Comparison of ENCODE assay signal across 1 cellular context in the genomic region with DNA sequence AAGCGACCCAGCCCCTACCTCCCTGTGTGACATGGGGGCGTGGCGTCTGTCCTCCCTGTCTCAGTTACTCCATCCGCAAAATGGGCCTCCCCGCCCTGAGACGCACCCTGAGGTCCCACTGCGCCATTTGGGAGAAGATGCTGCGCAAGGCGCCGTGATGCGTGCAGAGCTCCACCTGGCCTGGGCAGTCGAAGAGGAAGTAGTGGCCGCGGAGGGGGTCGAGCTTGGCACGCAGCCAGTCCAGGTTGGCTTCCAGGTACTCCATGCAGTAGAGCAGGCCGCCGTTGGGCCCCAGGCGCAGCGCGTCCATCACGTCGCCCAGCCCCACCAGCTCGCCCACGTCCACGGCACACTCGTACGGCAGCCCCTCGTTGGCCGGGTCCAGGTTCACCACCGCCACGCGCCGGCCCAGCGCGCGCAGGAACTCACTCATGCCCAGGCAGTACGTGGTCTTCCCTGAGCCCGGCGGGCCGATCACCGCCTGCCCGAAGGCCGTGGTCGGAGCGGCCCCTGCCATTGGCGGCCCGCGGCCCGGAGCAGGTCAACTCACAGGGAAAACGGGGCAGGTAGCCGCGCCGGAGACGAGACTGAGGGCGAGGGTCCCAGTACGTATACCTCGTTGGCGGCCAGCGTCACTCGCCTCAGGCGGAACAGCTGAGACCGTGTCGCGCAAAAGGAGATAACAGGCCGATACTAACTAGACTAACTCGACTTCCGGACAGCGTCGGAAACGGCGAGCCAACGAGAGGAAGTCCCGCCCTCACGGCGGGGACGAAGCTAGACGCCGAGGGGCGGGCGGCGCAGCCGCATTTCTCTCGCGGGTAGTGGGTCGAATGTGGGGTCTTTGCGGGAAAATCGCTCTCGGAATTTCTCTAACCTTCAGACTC.
TF ChIP-seq lines count a peak whose summit lies in the region.

Gene GPN2, minus strand, starts transcription at position 704 of the 887 bp plus-strand sequence. Its CDS starts 187 bp downstream, at position 517.

TF ChIP-seq in HepG2, 621 proteins besides CTCF, POLR2A, EP300 and RAD21 (continued from another document and continues in another):
- TF ChIP-seq, protein P1, sequence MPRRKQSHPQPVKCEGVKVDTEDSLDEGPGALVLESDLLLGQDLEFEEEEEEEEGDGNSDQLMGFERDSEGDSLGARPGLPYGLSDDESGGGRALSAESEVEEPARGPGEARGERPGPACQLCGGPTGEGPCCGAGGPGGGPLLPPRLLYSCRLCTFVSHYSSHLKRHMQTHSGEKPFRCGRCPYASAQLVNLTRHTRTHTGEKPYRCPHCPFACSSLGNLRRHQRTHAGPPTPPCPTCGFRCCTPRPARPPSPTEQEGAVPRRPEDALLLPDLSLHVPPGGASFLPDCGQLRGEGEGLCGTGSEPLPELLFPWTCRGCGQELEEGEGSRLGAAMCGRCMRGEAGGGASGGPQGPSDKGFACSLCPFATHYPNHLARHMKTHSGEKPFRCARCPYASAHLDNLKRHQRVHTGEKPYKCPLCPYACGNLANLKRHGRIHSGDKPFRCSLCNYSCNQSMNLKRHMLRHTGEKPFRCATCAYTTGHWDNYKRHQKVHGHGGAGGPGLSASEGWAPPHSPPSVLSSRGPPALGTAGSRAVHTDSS (CRISPR knock-in tag; conservative IDR thresholded peaks at IDR 0.05) = 0 out of 2 replicates have a peak, but pooled peaks have one; percentile 72
- TF ChIP-seq ZBTB42 (CRISPR knock-in tag; IDR thresholded peaks at IDR 0.05) = peak; percentile 64; the same call in 1 of the 2 replicates
- TF ChIP-seq, protein P2, sequence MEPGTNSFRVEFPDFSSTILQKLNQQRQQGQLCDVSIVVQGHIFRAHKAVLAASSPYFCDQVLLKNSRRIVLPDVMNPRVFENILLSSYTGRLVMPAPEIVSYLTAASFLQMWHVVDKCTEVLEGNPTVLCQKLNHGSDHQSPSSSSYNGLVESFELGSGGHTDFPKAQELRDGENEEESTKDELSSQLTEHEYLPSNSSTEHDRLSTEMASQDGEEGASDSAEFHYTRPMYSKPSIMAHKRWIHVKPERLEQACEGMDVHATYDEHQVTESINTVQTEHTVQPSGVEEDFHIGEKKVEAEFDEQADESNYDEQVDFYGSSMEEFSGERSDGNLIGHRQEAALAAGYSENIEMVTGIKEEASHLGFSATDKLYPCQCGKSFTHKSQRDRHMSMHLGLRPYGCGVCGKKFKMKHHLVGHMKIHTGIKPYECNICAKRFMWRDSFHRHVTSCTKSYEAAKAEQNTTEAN (CRISPR knock-in tag; conservative IDR thresholded peaks at IDR 0.05) = no peak
- no peak for TF ChIP-seq NFIB (CRISPR knock-in tag; IDR thresholded peaks at IDR 0.05; ENCODE audit: borderline replicate concordance)
- TF ChIP-seq ZBTB26 (CRISPR knock-in tag; IDR thresholded peaks at IDR 0.05; ENCODE audit: borderline replicate concordance) = 0 out of 2 replicates have a peak, but pooled peaks have one; percentile 18
- TF ChIP-seq PLRG1 (conservative IDR thresholded peaks at IDR 0.05) = no peak
- TF ChIP-seq ZNF44 (CRISPR knock-in tag; IDR thresholded peaks at IDR 0.05) = peak; percentile 67; the same call in 1 of the 2 replicates
- TF ChIP-seq MED8 (CRISPR knock-in tag; IDR thresholded peaks at IDR 0.05; ENCODE audit: insufficient replicate concordance) = peak; percentile 83
- peak; percentile 85 for TF ChIP-seq NRL (CRISPR knock-in tag; IDR thresholded peaks at IDR 0.05; ENCODE audit: borderline replicate concordance)
- peak; percentile 97 for TF ChIP-seq ZNF747 (CRISPR knock-in tag; IDR thresholded peaks at IDR 0.05; ENCODE audit: borderline replicate concordance)
- TF ChIP-seq AGO1 (IDR thresholded peaks at IDR 0.05; ENCODE audit: low read depth, low read length, poor library complexity, severe bottlenecking) = peak; percentile 92
- TF ChIP-seq, protein P3, sequence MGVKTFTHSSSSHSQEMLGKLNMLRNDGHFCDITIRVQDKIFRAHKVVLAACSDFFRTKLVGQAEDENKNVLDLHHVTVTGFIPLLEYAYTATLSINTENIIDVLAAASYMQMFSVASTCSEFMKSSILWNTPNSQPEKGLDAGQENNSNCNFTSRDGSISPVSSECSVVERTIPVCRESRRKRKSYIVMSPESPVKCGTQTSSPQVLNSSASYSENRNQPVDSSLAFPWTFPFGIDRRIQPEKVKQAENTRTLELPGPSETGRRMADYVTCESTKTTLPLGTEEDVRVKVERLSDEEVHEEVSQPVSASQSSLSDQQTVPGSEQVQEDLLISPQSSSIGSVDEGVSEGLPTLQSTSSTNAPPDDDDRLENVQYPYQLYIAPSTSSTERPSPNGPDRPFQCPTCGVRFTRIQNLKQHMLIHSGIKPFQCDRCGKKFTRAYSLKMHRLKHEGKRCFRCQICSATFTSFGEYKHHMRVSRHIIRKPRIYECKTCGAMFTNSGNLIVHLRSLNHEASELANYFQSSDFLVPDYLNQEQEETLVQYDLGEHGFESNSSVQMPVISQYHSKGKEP (CRISPR knock-in tag; IDR thresholded peaks at IDR 0.05) = no peak
- TF ChIP-seq CENPT (CRISPR knock-in tag; IDR thresholded peaks at IDR 0.05; ENCODE audit: low read depth) = 0 out of 2 replicates have a peak, but pooled peaks have one; percentile 47
- TF ChIP-seq ZNF615 (CRISPR knock-in tag; IDR thresholded peaks at IDR 0.05; ENCODE audit: borderline replicate concordance) = 0 out of 2 replicates have a peak, but pooled peaks have one; percentile 48
- TF ChIP-seq HIVEP1 (CRISPR knock-in tag; IDR thresholded peaks at IDR 0.05) = peak; percentile 70
- peak; percentile 27; the same call in 1 of the 2 replicates for TF ChIP-seq ZNF709 (CRISPR knock-in tag; IDR thresholded peaks at IDR 0.05)
- TF ChIP-seq ZNF225 (CRISPR knock-in tag; IDR thresholded peaks at IDR 0.05) = peak; percentile 87
- peak; percentile 27 for TF ChIP-seq GATAD2A (CRISPR knock-in tag; IDR thresholded peaks at IDR 0.05)
- TF ChIP-seq MAFK (conservative IDR thresholded peaks at IDR 0.05 in 1 of 2, IDR thresholded peaks at IDR 0.05 in 1 of 2; ENCODE audit: low read length in 2 of 2) = no peak
- peak; percentile 69 for TF ChIP-seq TOPORS (CRISPR knock-in tag; IDR thresholded peaks at IDR 0.05)
- no peak for TF ChIP-seq HNF4G (IDR thresholded peaks at IDR 0.05; ENCODE audit: borderline replicate concordance, low read depth, low read length)
- peak; percentile 67 for TF ChIP-seq HNF4G (CRISPR knock-in tag; IDR thresholded peaks at IDR 0.05; ENCODE audit: borderline replicate concordance, low read depth)
- peak; percentile 73; the same call in 1 of the 2 replicates for TF ChIP-seq TRAFD1 (CRISPR knock-in tag; IDR thresholded peaks at IDR 0.05; ENCODE audit: borderline replicate concordance)
- peak; percentile 69 for TF ChIP-seq MEIS2 (CRISPR knock-in tag; IDR thresholded peaks at IDR 0.05)
- TF ChIP-seq, protein P4, sequence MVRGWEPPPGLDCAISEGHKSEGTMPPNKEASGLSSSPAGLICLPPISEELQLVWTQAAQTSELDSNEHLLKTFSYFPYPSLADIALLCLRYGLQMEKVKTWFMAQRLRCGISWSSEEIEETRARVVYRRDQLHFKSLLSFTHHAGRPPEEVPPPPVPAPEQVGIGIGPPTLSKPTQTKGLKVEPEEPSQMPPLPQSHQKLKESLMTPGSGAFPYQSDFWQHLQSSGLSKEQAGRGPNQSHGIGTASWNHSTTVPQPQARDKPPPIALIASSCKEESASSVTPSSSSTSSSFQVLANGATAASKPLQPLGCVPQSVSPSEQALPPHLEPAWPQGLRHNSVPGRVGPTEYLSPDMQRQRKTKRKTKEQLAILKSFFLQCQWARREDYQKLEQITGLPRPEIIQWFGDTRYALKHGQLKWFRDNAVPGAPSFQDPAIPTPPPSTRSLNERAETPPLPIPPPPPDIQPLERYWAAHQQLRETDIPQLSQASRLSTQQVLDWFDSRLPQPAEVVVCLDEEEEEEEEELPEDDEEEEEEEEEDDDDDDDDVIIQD (CRISPR knock-in tag; IDR thresholded peaks at IDR 0.05; ENCODE audit: low read depth) = no peak
- peak; percentile 90 for TF ChIP-seq ZNF138 (CRISPR knock-in tag; IDR thresholded peaks at IDR 0.05; ENCODE audit: low read depth)
- 0 out of 2 replicates have a peak, but pooled peaks have one; percentile 19 for TF ChIP-seq ZNF550 (CRISPR knock-in tag; IDR thresholded peaks at IDR 0.05; ENCODE audit: borderline replicate concordance)
- no peak for TF ChIP-seq NONO (IDR thresholded peaks at IDR 0.05)
- TF ChIP-seq NONO (CRISPR knock-in tag; conservative IDR thresholded peaks at IDR 0.05) = peak; percentile 87
- TF ChIP-seq YEATS4 (CRISPR knock-in tag; IDR thresholded peaks at IDR 0.05; ENCODE audit: borderline replicate concordance) = peak; percentile 75
- TF ChIP-seq MAFG (CRISPR knock-in tag; IDR thresholded peaks at IDR 0.05) = no peak
- TF ChIP-seq BRF2 (CRISPR knock-in tag; IDR thresholded peaks at IDR 0.05) = peak; percentile 81; the same call in 1 of the 2 replicates
- 0 out of 2 replicates have a peak, but pooled peaks have one; percentile 78 for TF ChIP-seq ZNF484 (CRISPR knock-in tag; IDR thresholded peaks at IDR 0.05; ENCODE audit: borderline replicate concordance, low read depth)
- peak; percentile 85 for TF ChIP-seq ZNF18 (CRISPR knock-in tag; IDR thresholded peaks at IDR 0.05; ENCODE audit: insufficient replicate concordance)
- TF ChIP-seq DDIT3 (CRISPR knock-in tag; IDR thresholded peaks at IDR 0.05) = no peak
- TF ChIP-seq ASH2L (IDR thresholded peaks at IDR 0.05; ENCODE audit: insufficient read length, low read depth, low read length) = peak; percentile 84
- peak; percentile 70; the same call in 1 of the 2 replicates for TF ChIP-seq DMAP1 (CRISPR knock-in tag; IDR thresholded peaks at IDR 0.05)
- TF ChIP-seq CEBPG (CRISPR knock-in tag; IDR thresholded peaks at IDR 0.05) = peak; percentile 23; the same call in 1 of the 2 replicates
- TF ChIP-seq NR0B2 (CRISPR knock-in tag; IDR thresholded peaks at IDR 0.05) = peak; percentile 89; the same call in 1 of the 2 replicates
- TF ChIP-seq, protein P5, sequence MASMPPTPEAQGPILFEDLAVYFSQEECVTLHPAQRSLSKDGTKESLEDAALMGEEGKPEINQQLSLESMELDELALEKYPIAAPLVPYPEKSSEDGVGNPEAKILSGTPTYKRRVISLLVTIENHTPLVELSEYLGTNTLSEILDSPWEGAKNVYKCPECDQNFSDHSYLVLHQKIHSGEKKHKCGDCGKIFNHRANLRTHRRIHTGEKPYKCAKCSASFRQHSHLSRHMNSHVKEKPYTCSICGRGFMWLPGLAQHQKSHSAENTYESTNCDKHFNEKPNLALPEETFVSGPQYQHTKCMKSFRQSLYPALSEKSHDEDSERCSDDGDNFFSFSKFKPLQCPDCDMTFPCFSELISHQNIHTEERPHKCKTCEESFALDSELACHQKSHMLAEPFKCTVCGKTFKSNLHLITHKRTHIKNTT (CRISPR knock-in tag; IDR thresholded peaks at IDR 0.05) = no peak
- TF ChIP-seq ZNF792 (CRISPR knock-in tag; IDR thresholded peaks at IDR 0.05) = peak; percentile 88
- no peak for TF ChIP-seq MIER2 (CRISPR knock-in tag; IDR thresholded peaks at IDR 0.05)
- TF ChIP-seq NKX3-1 (CRISPR knock-in tag; IDR thresholded peaks at IDR 0.05) = peak; percentile 83
- TF ChIP-seq NCOA1 (CRISPR knock-in tag; IDR thresholded peaks at IDR 0.05) = 0 out of 2 replicates have a peak, but pooled peaks have one; percentile 55
- TF ChIP-seq ZNF333 (CRISPR knock-in tag; IDR thresholded peaks at IDR 0.05; ENCODE audit: borderline replicate concordance) = 0 out of 2 replicates have a peak, but pooled peaks have one; percentile 97
